1 cellular context compared by ENCODE assay signal in genomic region chr1:18807334-18808063, GRCh38.
TF ChIP-seq lines count a peak whose summit lies in the region.

No MANE protein-coding gene starts in this region.

TF ChIP-seq in K562, 482 proteins besides CTCF, POLR2A, EP300 and RAD21 (continued from another document):
- peak; percentile 42; the same call in 1 of the 2 replicates for TF ChIP-seq PBX2 (CRISPR knock-in tag; IDR thresholded peaks at IDR 0.05; ENCODE audit: low read depth)
- TF ChIP-seq PBX2 (tag; conservative IDR thresholded peaks at IDR 0.05; ENCODE audit: low read depth) = peak; percentile 92
- peak; percentile 63 for TF ChIP-seq VEZF1 (CRISPR knock-in tag; IDR thresholded peaks at IDR 0.05)
- TF ChIP-seq ZNF699 (CRISPR knock-in tag; IDR thresholded peaks at IDR 0.05; ENCODE audit: insufficient replicate concordance) = no peak
- peak; percentile 61 for TF ChIP-seq NFIC (IDR thresholded peaks at IDR 0.05)
- peak; percentile 76 for TF ChIP-seq NFRKB (IDR thresholded peaks at IDR 0.05; ENCODE audit: low read depth)
- TF ChIP-seq TEAD4 (IDR thresholded peaks at IDR 0.05; ENCODE audit: low read length) = peak; percentile 12; the same call in 1 of the 2 replicates
- TF ChIP-seq TEAD4 (CRISPR knock-in tag; IDR thresholded peaks at IDR 0.05; ENCODE audit: borderline replicate concordance) = no peak
- no peak for TF ChIP-seq CHCHD3 (CRISPR knock-in tag; IDR thresholded peaks at IDR 0.05)
- peak; percentile 41; the same call in 1 of the 2 replicates for TF ChIP-seq POLR2AphosphoS5 (IDR thresholded peaks at IDR 0.05; ENCODE audit: control insufficient read depth, insufficient read depth, low read depth, low read length)
- no peak for TF ChIP-seq CLOCK (CRISPR knock-in tag; IDR thresholded peaks at IDR 0.05; ENCODE audit: borderline replicate concordance)
- peak; percentile 86 for TF ChIP-seq DACH1 (IDR thresholded peaks at IDR 0.05; ENCODE audit: partially characterized antibody)
- TF ChIP-seq EGR1 (conservative IDR thresholded peaks at IDR 0.05) = 0 out of 2 replicates have a peak, but pooled peaks have one; percentile 16
- no peak for TF ChIP-seq JUNB (CRISPR knock-in tag; conservative IDR thresholded peaks at IDR 0.05)
- TF ChIP-seq HNRNPUL1 (IDR thresholded peaks at IDR 0.05; ENCODE audit: low read length) = no peak
- no peak for TF ChIP-seq CBX8 (IDR thresholded peaks at IDR 0.05; ENCODE audit: borderline replicate concordance, extremely low read depth, low read depth, low read length, poor library complexity, severe bottlenecking)
- TF ChIP-seq FOSL1 (tag; conservative IDR thresholded peaks at IDR 0.05) = no peak
- TF ChIP-seq L3MBTL2 (IDR thresholded peaks at IDR 0.05) = peak; percentile 41
- TF ChIP-seq NR1H2 (CRISPR knock-in tag; IDR thresholded peaks at IDR 0.05) = 0 out of 2 replicates have a peak, but pooled peaks have one; percentile 2
- TF ChIP-seq JUND (IDR thresholded peaks at IDR 0.05; ENCODE audit: borderline replicate concordance, low read depth, low read length) = peak; percentile 64
- no peak; the same call in 2 of the 3 replicates for TF ChIP-seq JUND (tag; IDR thresholded peaks at IDR 0.05; ENCODE audit: borderline replicate concordance, low read depth, low read length)
- no peak; the same call in 1 of the 2 replicates for TF ChIP-seq TOE1 (IDR thresholded peaks at IDR 0.05; ENCODE audit: borderline replicate concordance)
- no peak for TF ChIP-seq TOE1 (CRISPR knock-in tag; IDR thresholded peaks at IDR 0.05; ENCODE audit: borderline replicate concordance, low read depth)
- no peak for TF ChIP-seq ARID2 (IDR thresholded peaks at IDR 0.05)
- TF ChIP-seq TCF15 (CRISPR knock-in tag; IDR thresholded peaks at IDR 0.05) = no peak
- TF ChIP-seq ZNF197 (CRISPR knock-in tag; IDR thresholded peaks at IDR 0.05; ENCODE audit: low read depth) = peak; percentile 70; the same call in 1 of the 2 replicates
- TF ChIP-seq BCOR (IDR thresholded peaks at IDR 0.05) = 0 out of 2 replicates have a peak, but pooled peaks have one; percentile 62
- peak; percentile 43; the same call in 1 of the 2 replicates for TF ChIP-seq EP400 (IDR thresholded peaks at IDR 0.05)
- peak; percentile 45 for TF ChIP-seq CREM (IDR thresholded peaks at IDR 0.05; ENCODE audit: low read depth)
- peak; percentile 19 to 85; a peak in 3 of 4 replicates for TF ChIP-seq RCOR1 (IDR thresholded peaks at IDR 0.05; ENCODE audit: borderline replicate concordance in 1 of 2, low read depth in 2 of 2, low read length in 2 of 2)
- TF ChIP-seq CXXC5 (CRISPR knock-in tag; IDR thresholded peaks at IDR 0.05) = peak; percentile 58; the same call in 1 of the 2 replicates
- 0 out of 2 replicates have a peak, but pooled peaks have one; percentile 40 for TF ChIP-seq NR2C2 (CRISPR knock-in tag; IDR thresholded peaks at IDR 0.05)
- TF ChIP-seq NR2C2 (tag; IDR thresholded peaks at IDR 0.05) = peak; percentile 83
- peak; percentile 29 for TF ChIP-seq SOX6 (IDR thresholded peaks at IDR 0.05)
- TF ChIP-seq BRD9 (IDR thresholded peaks at IDR 0.05; ENCODE audit: low read depth, partially characterized antibody) = peak; percentile 82
- no peak for TF ChIP-seq CCAR2 (IDR thresholded peaks at IDR 0.05; ENCODE audit: low read depth, low read length)
- peak; percentile 29 for TF ChIP-seq MGA (IDR thresholded peaks at IDR 0.05)
